In the genomic region with DNA sequence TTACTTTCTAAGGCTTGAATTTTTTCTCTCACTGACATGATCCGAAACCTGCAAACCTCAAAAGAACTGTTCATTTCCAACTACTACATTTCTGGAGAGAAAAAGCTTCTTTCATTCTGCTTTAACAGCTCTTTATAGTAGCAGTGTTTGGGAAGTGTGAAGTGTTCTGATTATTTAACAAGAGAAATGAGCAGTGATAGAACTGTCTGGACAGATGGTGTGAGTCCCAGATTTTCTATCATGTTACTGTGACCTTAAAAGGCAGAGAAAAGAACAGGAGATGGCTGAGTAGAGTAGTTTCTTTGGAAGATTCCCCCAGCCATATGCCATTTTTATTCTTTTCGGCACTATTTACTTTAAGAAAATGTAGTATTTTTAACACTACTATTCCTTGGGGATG, we compare ENCODE assay signal across 31 cellular contexts. TPM values are rescaled to one million over a fixed set of nuclear protein-coding genes. Genes with fewer than 3 reads are reported as not detected.
"Had no signal": no experiment of that assay in that cellular context is flagged by ENCODE, and none has a peak within 500 bp of the region (broad histone marks: within the 10 kb centered on the region; RNA-seq: fewer than 3 reads in every experiment).

No MANE protein-coding gene starts in this region.

- H3K4me1 ChIP-seq: gastroesophageal sphincter, psoas muscle, sigmoid colon, suprapubic skin, tibial artery, upper lobe of right lung had no signal

- ATAC-seq: activated T-cell treated with anti-CD3 and anti-CD28 coated beads, Interleukin-2, amount 50 U/mL, for 4 hours; activated T-helper 17 cell treated with anti-CD3 and anti-CD28 coated beads, Interleukin-2, amount 50 U/mL, for 72 hours; gastroesophageal sphincter; left colon; naive thymus-derived CD4-positive, alpha-beta T cell; psoas muscle; stimulated activated memory B cell treated with anti-CD40 and anti-IgM and Interleukin-4, amounts not matched to agents 10 μg/mL and 1 μg/mL and 100 μg/mL, for 72 hours; stimulated activated naive CD8-positive, alpha-beta T cell treated with anti-CD3 and anti-CD28 coated beads, Interleukin-15, amount 100 ng/mL, for 72 hours; upper lobe of right lung had no signal

- DNase-seq: activated CD4-positive, alpha-beta memory T cell treated with anti-CD3 and anti-CD28 coated beads, Interleukin-2, amount 10 ng/mL, durations not matched to agents 7 days and 5 days; activated CD4-positive, alpha-beta T cell treated with anti-CD3 and anti-CD28 coated beads for 1 hour; activated CD4-positive, alpha-beta T cell treated with anti-CD3 and anti-CD28 coated beads, Interleukin-2, amount 10 ng/mL, durations not matched to agents 7 days and 5 days; activated CD8-positive, alpha-beta memory T cell treated with anti-CD3 and anti-CD28 coated beads, Interleukin-2, amount 50 U/mL, for 48 hours; activated gamma-delta T cell treated with Interleukin-2 at 50 U/mL for 16 hours; activated naive CD4-positive, alpha-beta T cell treated with anti-CD3 and anti-CD28 coated beads, Interleukin-2, amount 50 U/mL, for 16 hours; activated T-cell treated with anti-CD3 and anti-CD28 coated beads, Interleukin-2, amount 50 U/mL, for 4 hours; amniotic stem cell; caudate nucleus; head of caudate nucleus; kidney; left colon; mammary epithelial cell; naive thymus-derived CD4-positive, alpha-beta T cell; ovary; psoas muscle; sigmoid colon; small intestine; stimulated activated CD4-positive, alpha-beta T cell treated with anti-CD3 and anti-CD28 coated beads, Interleukin-4, amount 100 ng/mL, for 4 hours; stimulated activated CD8-positive, alpha-beta memory T cell treated with anti-CD3 and anti-CD28 coated beads, Interleukin-4, amount 100 ng/mL, for 48 hours; stimulated activated naive CD8-positive, alpha-beta T cell treated with anti-CD3 and anti-CD28 coated beads, Interleukin-15, amount 100 ng/mL, for 72 hours; T1000; tibial artery; upper lobe of right lung had no signal

- H3K9me3 ChIP-seq: gastroesophageal sphincter, ovary, psoas muscle, sigmoid colon, suprapubic skin, tibial artery, upper lobe of right lung had no signal

- FAIRE-seq: endothelial cell of umbilical vein, kidney, small intestine had no signal

- H3K27ac ChIP-seq: gastroesophageal sphincter, ovary, psoas muscle, sigmoid colon, suprapubic skin, tibial artery, upper lobe of right lung had no signal

- H3K4me3 ChIP-seq: gastroesophageal sphincter, ovary, psoas muscle, sigmoid colon, suprapubic skin, tibial artery, upper lobe of right lung had no signal

- H3K27me3 ChIP-seq: gastroesophageal sphincter, ovary, sigmoid colon, suprapubic skin, tibial artery, upper lobe of right lung had no signal

- H3K36me3 ChIP-seq: ovary, upper lobe of right lung had no signal

RNA-seq across cellular contexts. Expression of gene TAL2, which starts 41.3 kb away (rescaled TPM):
- total RNA-seq: activated CD4-positive, alpha-beta memory T cell treated with anti-CD3 and anti-CD28 coated beads, Interleukin-2, amount 10 ng/mL, durations not matched to agents 7 days and 5 days; activated CD4-positive, alpha-beta T cell treated with anti-CD3 and anti-CD28 coated beads, Interleukin-2, amount 10 ng/mL, durations not matched to agents 7 days and 5 days; activated T-helper 17 cell treated with anti-CD3 and anti-CD28 coated beads, Interleukin-2, amount 50 U/mL, for 72 hours; endothelial cell of umbilical vein; fibroblast of villous mesenchyme; gastroesophageal sphincter; left colon; mammary epithelial cell; sigmoid colon; suprapubic skin; upper lobe of right lung had no signal
- polyA plus RNA-seq: fibroblast of lung; naive thymus-derived CD4-positive, alpha-beta T cell; sigmoid colon had no signal
